ENCODE assay signal across 9 cellular contexts in the genomic region with DNA sequence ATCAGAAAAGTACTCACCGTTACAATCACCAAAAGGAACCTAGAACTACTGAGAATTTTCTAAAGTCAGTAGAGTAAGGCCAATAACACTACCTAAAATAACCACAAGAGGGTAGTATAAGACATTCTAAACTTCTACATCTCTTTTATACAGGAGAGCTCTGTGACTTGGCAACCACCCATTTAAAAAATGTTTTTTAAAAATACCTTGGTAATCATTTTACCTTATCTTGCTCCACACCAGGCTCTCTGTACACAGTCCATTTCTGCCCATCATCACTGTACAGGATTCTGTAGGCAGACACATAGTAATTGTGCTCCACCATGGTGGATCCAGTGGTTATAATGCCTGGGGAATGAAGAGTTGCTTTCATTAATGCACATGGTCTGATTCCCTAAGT. TPM values are rescaled to one million over a fixed set of nuclear protein-coding genes. Genes with fewer than 3 reads are reported as not detected.
DNase-seq lines count a peak whose midpoint lies in the region; ATAC-seq, FAIRE-seq and TF ChIP-seq lines count a peak whose summit lies in the region.
"Had no signal": no experiment of that assay in that cellular context is flagged by ENCODE, and none has a peak within 500 bp of the region (broad histone marks: within the 10 kb centered on the region; RNA-seq: fewer than 3 reads in every experiment).

No MANE protein-coding gene starts in this region.

- CTCF ChIA-PET in K562 (lab: Yijun Ruan, JAX; ENCODE audit: low intra/inter-chr PET ratio) = interaction anchor here (0.6 to 1.8 kb wide), 6 partner anchors 177 to 936 kb away, joined by 3 to 19 read pairs (median 4); no protein-coding TSS in a partner anchor

- no peak overlapping the region for H3K9ac ChIP-seq in K562 (ENCODE audit: insufficient read depth in 1 of 2, low read depth in 2 of 2, low read length in 2 of 2)

- TF ChIP-seq CTCF in K562 (IDR thresholded peaks at IDR 0.05 in 2 of 3, conservative IDR thresholded peaks at IDR 0.05 in 1 of 3; ENCODE audit: insufficient read depth in 2 of 3, low read depth in 1 of 3, low read length in 3 of 3) (peak; percentile 16 to 59 (median 24); a peak in 4 of 6 replicates), thyroid gland (IDR thresholded peaks at IDR 0.05) (peak; percentile 38 to 86 (median 66))

- POLR2A ChIA-PET in K562 (lab: Yijun Ruan, JAX) = no interaction called here

- in situ Hi-C loops in K562 (cut with MboI) = loop anchor here (25.0 kb wide), 2 partner anchors 345 to 780 kb away; a partner anchor contains a TSS

- H3K27me3 ChIP-seq in K562 (ENCODE audit: control insufficient read depth in 2 of 2, insufficient read depth in 2 of 2, low read length in 2 of 2) = no peaks in the 10 kb centered on the region
- no peaks in the 10 kb centered on the region for H3K27me3 ChIP-seq in thyroid gland

- H3K4me1 ChIP-seq in K562 (replicated peaks in 1 of 2; ENCODE audit: control insufficient read depth in 2 of 2, insufficient read depth in 2 of 2, low read length in 2 of 2) (peaks cover 0 to 4% of the 10 kb centered on the region in 2 experiments; a peak in 1 of 5 replicates), thyroid gland (no peaks in the 10 kb centered on the region)

- no peaks in the 10 kb centered on the region for H3K9me1 ChIP-seq in K562 (ENCODE audit: control insufficient read depth, insufficient read depth, low read length)

- DNase-seq in DMS153 (lab: John Stamatoyannopoulos, UW) = peak; percentile 9
- DNase-seq in NCI-H446 (lab: John Stamatoyannopoulos, UW) = peak; percentile 7 to 67
- peak; percentile 40 to 51 (median 45) for DNase-seq in K562 (ENCODE audit: extremely low read depth in 1 of 4, low spot score in 3 of 4)
- peak; percentile 38 for DNase-seq in iris pigment epithelial cell (ENCODE audit: low read depth)
- no peak for DNase-seq in thyroid gland
- no peak for DNase-seq in stimulated activated CD4-positive, alpha-beta T cell treated with anti-CD3 and anti-CD28 coated beads, Interleukin-12 subunit alpha, Interleukin-12 subunit beta, amount 100 ng/mL, for 4 hours

- TF ChIP-seq RAD21 in K562 (CRISPR knock-in tag; conservative IDR thresholded peaks at IDR 0.05 in 1 of 2, IDR thresholded peaks at IDR 0.05 in 1 of 2) = peak; percentile 74 to 78

- peaks cover 15% of the 10 kb centered on the region; the same call in 2 of the 3 replicates for H3K36me3 ChIP-seq in K562 (ENCODE audit: control insufficient read depth, insufficient read depth, low read length)
- H3K36me3 ChIP-seq in thyroid gland = peaks cover 0 to 5% of the 10 kb centered on the region in 2 donors

- H3K4me3 ChIP-seq in K562 (no peak overlapping the region), thyroid gland (replicated peaks in 1 of 3) (no peak overlapping the region)

- ATAC-seq in GM19372 (IDR thresholded peaks at IDR 0.05; ENCODE audit: low read depth, unreplicated experiment) (peak; percentile 87), HG03439 (IDR thresholded peaks at IDR 0.05; ENCODE audit: unreplicated experiment) (peak; percentile 85), K562 (peak; percentile 90)

- BruUV-seq in K562 (replicated peaks; lab: Mats Ljungman, UMichigan) = no TSS peak

- H2AFZ ChIP-seq in K562 (ENCODE audit: low read depth, low read length) = 0 out of 2 replicates have a peak overlapping the region, but pooled peaks have one; percentile 16

- FAIRE-seq in K562 (lab: Jason Lieb, UNC) = peak; percentile 83

- WGBS in K562 (ENCODE audit: insufficient coverage, low coverage, missing lambda C conversion rate) = 6% methylated on average over 1 of the region's 1 CpG
- 30 to 38% methylated on average over 1 of the region's 1 CpG for WGBS in thyroid gland, 2 donors

- no peaks in the 10 kb centered on the region for H4K20me1 ChIP-seq in K562 (replicated peaks; ENCODE audit: control insufficient read depth, insufficient read depth, low read length)

- H3K9me3 ChIP-seq in K562 (replicated peaks; ENCODE audit: control insufficient read depth, insufficient read depth, low read depth, low read length) (no peaks in the 10 kb centered on the region), thyroid gland (no peaks in the 10 kb centered on the region)

- H3K27ac ChIP-seq in K562 (ENCODE audit: extremely low read depth, low read depth, low read length) (no peak overlapping the region), thyroid gland (no peak overlapping the region)

- TF ChIP-seq EP300 in K562 (IDR thresholded peaks at IDR 0.05; ENCODE audit: low read length) = no peak

- no peak overlapping the region for H3K4me2 ChIP-seq in K562 (ENCODE audit: insufficient read depth, low read length)

- intact Hi-C loops in K562 (cut with micrococcal nuclease) = loop anchor here (2.0 to 5.0 kb wide), 3 partner anchors 177 to 935 kb away; no protein-coding TSS in a partner anchor
- intact Hi-C loops in thyroid gland (cut with DNase I) = loop anchor here (2.0 kb wide), 1 partner anchor 177 kb away; no protein-coding TSS in a partner anchor

- H3K79me2 ChIP-seq in K562 (ENCODE audit: control insufficient read depth, insufficient read depth, low read length) = no peaks in the 10 kb centered on the region

- TF ChIP-seq POLR2A in K562 (conservative IDR thresholded peaks at IDR 0.05) = no peak
- TF ChIP-seq POLR2A in thyroid gland (IDR thresholded peaks at IDR 0.05) = no peak

TF ChIP-seq in K562, 482 proteins besides CTCF, POLR2A, EP300 and RAD21 (continues in another document):
- TF ChIP-seq SP2 (IDR thresholded peaks at IDR 0.05; ENCODE audit: extremely low read depth, low read depth, low read length, poor library complexity, severe bottlenecking) (no peak), SNRNP70 (optimal IDR thresholded peaks at IDR 0.05; ENCODE audit: low read depth, low read length) (no peak), CBFA2T3 (IDR thresholded peaks at IDR 0.05) (peak; percentile 10; the same call in 1 of the 2 replicates), HEY1 (CRISPR knock-in tag; IDR thresholded peaks at IDR 0.05; ENCODE audit: borderline replicate concordance) (no peak), NFIC (IDR thresholded peaks at IDR 0.05) (peak; percentile 39; the same call in 1 of the 2 replicates), ARID1B (IDR thresholded peaks at IDR 0.05) (0 out of 2 replicates have a peak, but pooled peaks have one; percentile 29), MEIS2 (IDR thresholded peaks at IDR 0.05; ENCODE audit: partially characterized antibody) (no peak)
- TF ChIP-seq, protein P1, sequence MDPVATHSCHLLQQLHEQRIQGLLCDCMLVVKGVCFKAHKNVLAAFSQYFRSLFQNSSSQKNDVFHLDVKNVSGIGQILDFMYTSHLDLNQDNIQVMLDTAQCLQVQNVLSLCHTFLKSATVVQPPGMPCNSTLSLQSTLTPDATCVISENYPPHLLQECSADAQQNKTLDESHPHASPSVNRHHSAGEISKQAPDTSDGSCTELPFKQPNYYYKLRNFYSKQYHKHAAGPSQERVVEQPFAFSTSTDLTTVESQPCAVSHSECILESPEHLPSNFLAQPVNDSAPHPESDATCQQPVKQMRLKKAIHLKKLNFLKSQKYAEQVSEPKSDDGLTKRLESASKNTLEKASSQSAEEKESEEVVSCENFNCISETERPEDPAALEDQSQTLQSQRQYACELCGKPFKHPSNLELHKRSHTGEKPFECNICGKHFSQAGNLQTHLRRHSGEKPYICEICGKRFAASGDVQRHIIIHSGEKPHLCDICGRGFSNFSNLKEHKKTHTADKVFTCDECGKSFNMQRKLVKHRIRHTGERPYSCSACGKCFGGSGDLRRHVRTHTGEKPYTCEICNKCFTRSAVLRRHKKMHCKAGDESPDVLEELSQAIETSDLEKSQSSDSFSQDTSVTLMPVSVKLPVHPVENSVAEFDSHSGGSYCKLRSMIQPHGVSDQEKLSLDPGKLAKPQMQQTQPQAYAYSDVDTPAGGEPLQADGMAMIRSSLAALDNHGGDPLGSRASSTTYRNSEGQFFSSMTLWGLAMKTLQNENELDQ (CRISPR knock-in tag; IDR thresholded peaks at IDR 0.05; ENCODE audit: borderline replicate concordance) = no peak
- TF ChIP-seq, protein P2, sequence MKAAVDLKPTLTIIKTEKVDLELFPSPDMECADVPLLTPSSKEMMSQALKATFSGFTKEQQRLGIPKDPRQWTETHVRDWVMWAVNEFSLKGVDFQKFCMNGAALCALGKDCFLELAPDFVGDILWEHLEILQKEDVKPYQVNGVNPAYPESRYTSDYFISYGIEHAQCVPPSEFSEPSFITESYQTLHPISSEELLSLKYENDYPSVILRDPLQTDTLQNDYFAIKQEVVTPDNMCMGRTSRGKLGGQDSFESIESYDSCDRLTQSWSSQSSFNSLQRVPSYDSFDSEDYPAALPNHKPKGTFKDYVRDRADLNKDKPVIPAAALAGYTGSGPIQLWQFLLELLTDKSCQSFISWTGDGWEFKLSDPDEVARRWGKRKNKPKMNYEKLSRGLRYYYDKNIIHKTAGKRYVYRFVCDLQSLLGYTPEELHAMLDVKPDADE (conservative IDR thresholded peaks at IDR 0.05; ENCODE audit: control insufficient read depth, low read depth, low read length) = no peak

RNA-seq across cellular contexts. Expression of a gene that starts 54.4 kb away (rescaled TPM):
- total RNA-seq in K562 (2011; cell fraction: chromatin; rRNA removed; ENCODE audit: low replicate concordance) = not detected in 2 replicates
- not detected in 2 replicates for total RNA-seq in K562 (2011; cell fraction: nucleolus; rRNA removed)
- not detected in 2 replicates for total RNA-seq in K562 (2011; cell fraction: nucleoplasm; rRNA removed)
- not detected in 2 replicates for total RNA-seq in K562 (2014; rRNA removed)
- total RNA-seq in K562 (2014; rRNA removed; fragmentation: Illumina TruSeq; extraction: Trizol) = not detected in 2 replicates
- total RNA-seq in K562 (2015; rRNA removed; fragmentation: Illumina TruSeq; extraction: Trizol) = not detected in 2 replicates
- not detected in 2 replicates for total RNA-seq in K562 (2021)
- polyA plus RNA-seq in K562 (2011; rRNA removed) = not detected in 2 replicates
- polyA plus RNA-seq in K562 (2011; cell fraction: cytosol; rRNA removed) = not detected in 2 replicates
- polyA plus RNA-seq in K562 (2011; cell fraction: nucleus; rRNA removed) = not detected in 2 replicates
- polyA plus RNA-seq in K562 (2012) = 0.03 and 0.08 TPM in 2 replicates
- not detected in 2 replicates for polyA plus RNA-seq in K562 (2014; fragmentation: Illumina TruSeq; extraction: Trizol)
- polyA plus RNA-seq in K562 (2014; fragmentation: Nextera tagmentation; extraction: Ambion mirVana) = under 1 TPM in 1 of 2 experiments, not detected in 1; 0.14 TPM
- polyA plus RNA-seq in K562 (2014; rRNA removed) = not detected in 2 replicates
- polyA minus RNA-seq in K562 (2011; rRNA and poly(A)+ RNA removed) = not detected in 2 replicates
- polyA minus RNA-seq in K562 (2011; cell fraction: cytosol; rRNA and poly(A)+ RNA removed) = not detected in 2 replicates
- not detected in 2 replicates for polyA minus RNA-seq in K562 (2011; cell fraction: nucleus; rRNA and poly(A)+ RNA removed)
- 10 to 100 TPM in 2 of 4 donors, 1 to 10 TPM in 2; 7.4 to 14.5 (median 9.9) TPM for total RNA-seq in thyroid gland
- total RNA-seq: activated CD8-positive, alpha-beta memory T cell treated with anti-CD3 and anti-CD28 coated beads for 36 hours had no signal

Comparison
In these comparisons a context has a peak if more than half of its experiments do, and no peak if none do; other contexts are left out.
1. DNase-seq: peak in DMS153 (single experiment), NCI-H446 (2 of 2), K562 (4 of 4) and iris pigment epithelial cell (single experiment); none in thyroid gland (0 of 2) and stimulated activated CD4-positive, alpha-beta T cell treated with anti-CD3 and anti-CD28 coated beads, Interleukin-12 subunit alpha, Interleukin-12 subunit beta, amount 100 ng/mL, for 4 hours (single experiment).
2. RNA of a gene that starts 54.4 kb away (total RNA-seq): 7.4 to 14.5 TPM in thyroid gland; not detected in K562; every median in the first group is over 4 times any median in the second.
3. Peak in every context shown above with its lines, with median percentiles within 50 percentile points of each other: ATAC-seq.